Comparison of ENCODE assay signal across 16 cellular contexts in genomic region chr17:43383372-43383771, GRCh38. TPM values are rescaled to one million over a fixed set of nuclear protein-coding genes. Genes with fewer than 3 reads are reported as not detected.
DNase-seq lines count a peak whose midpoint lies in the region; ATAC-seq and TF ChIP-seq lines count a peak whose summit lies in the region.
"Had no signal": no experiment of that assay in that cellular context is flagged by ENCODE, and none has a peak within 500 bp of the region (broad histone marks: within the 10 kb centered on the region; RNA-seq: fewer than 3 reads in every experiment).

No MANE protein-coding gene starts in this region.

- ATAC-seq in T-helper 17 cell (no peak), left ventricle myocardium superior (no peak)
- no peak for ATAC-seq in stimulated activated naive B cell treated with anti-CD40 and anti-IgM and Interleukin-4, amounts not matched to agents 10 μg/mL and 1 μg/mL and 100 μg/mL, for 72 hours (replicated peaks)
- ATAC-seq in stimulated activated naive CD8-positive, alpha-beta T cell treated with anti-CD3 and anti-CD28 coated beads, Interleukin-15, Interleukin-2, amounts not matched to agents 100 U/mL and 50 U/mL, for 24 hours = no peak
- ATAC-seq: GM23338 had no signal

- no peak overlapping the region for H3K27ac ChIP-seq in HEK293 (ENCODE audit: extremely low read depth, low read depth, low read length)
- H3K27ac ChIP-seq in neural cell (ENCODE audit: low read length) = peak overlapping the region; percentile 8
- H3K27ac ChIP-seq: BLaER1 treated with 17β-estradiol and CSF1 and Interleukin-3, amounts not matched to agents 10 nM and 100 nM; HL-60 had no signal

- H4K20me1 ChIP-seq in neural cell (ENCODE audit: insufficient read depth) = no peaks in the 10 kb centered on the region
- H4K20me1 ChIP-seq: BLaER1 treated with 17β-estradiol and CSF1 and Interleukin-3, amounts not matched to agents 10 nM and 100 nM had no signal

- H3K79me2 ChIP-seq in neural cell (replicated peaks; ENCODE audit: insufficient read depth, low read length) = no peaks in the 10 kb centered on the region

- H3K4me2 ChIP-seq in neural cell (ENCODE audit: low read length) = no peak overlapping the region
- H3K4me2 ChIP-seq: BLaER1 treated with 17β-estradiol and CSF1 and Interleukin-3, amounts not matched to agents 10 nM and 100 nM; GM23338 had no signal

- DNase-seq in T-helper 17 cell (no peak), NCI-H226 (no peak), left ventricle myocardium superior (no peak)
- no peak for DNase-seq in stimulated activated naive B cell treated with anti-CD40 and anti-IgM and Interleukin-4, amounts not matched to agents 10 μg/mL and 1 μg/mL and 100 μg/mL, for 72 hours
- DNase-seq in stimulated activated naive CD8-positive, alpha-beta T cell treated with anti-CD3 and anti-CD28 coated beads, Interleukin-15, Interleukin-2, amounts not matched to agents 100 U/mL and 50 U/mL, for 24 hours = no peak
- DNase-seq: Caco-2; CD4-positive, CD25-positive, alpha-beta regulatory T cell; HCEC 1CT; HFFc6; IMR-90 had no signal

- intact Hi-C loops in left ventricle myocardium superior (cut with micrococcal nuclease) = no loop called here

- H3K27me3 ChIP-seq in neural cell (ENCODE audit: insufficient read depth, low read depth, low read length) = no peaks in the 10 kb centered on the region
- H3K27me3 ChIP-seq: BLaER1 treated with 17β-estradiol and CSF1 and Interleukin-3, amounts not matched to agents 10 nM and 100 nM had no signal

- no peak overlapping the region for H3K9ac ChIP-seq in neural cell (ENCODE audit: low read length)

- no peaks in the 10 kb centered on the region for H3K27me3 Mint-ChIP-seq in T-helper 17 cell
- no peaks in the 10 kb centered on the region for H3K27me3 Mint-ChIP-seq in stimulated activated naive B cell treated with anti-CD40 and anti-IgM and Interleukin-4, amounts not matched to agents 10 μg/mL and 1 μg/mL and 100 μg/mL, for 72 hours
- H3K27me3 Mint-ChIP-seq: B cell had no signal

- H3K4me1 ChIP-seq in HEK293 (ENCODE audit: control insufficient read depth, insufficient read depth, low read length) = no peaks in the 10 kb centered on the region

- TF ChIP-seq RAD21 in neural cell (conservative IDR thresholded peaks at IDR 0.05) = no peak

- H3K9me3 Mint-ChIP-seq in stimulated activated naive B cell treated with anti-CD40 and anti-IgM and Interleukin-4, amounts not matched to agents 10 μg/mL and 1 μg/mL and 100 μg/mL, for 72 hours = peaks cover 10% of the 10 kb centered on the region in 2 donors

- H2AFZ ChIP-seq in neural cell (ENCODE audit: low read depth, low read length) = no peak overlapping the region
- H2AFZ ChIP-seq: GM23338 had no signal

- no peak for TF ChIP-seq CTCF in HEK293 (tag by site-specific recombination; IDR thresholded peaks at IDR 0.05)
- no peak for TF ChIP-seq CTCF in neural cell (IDR thresholded peaks at IDR 0.05; ENCODE audit: poor library complexity, severe bottlenecking)

- no peak overlapping the region for H3K4me3 ChIP-seq in HEK293 (ENCODE audit: low read depth, low read length)
- no peak overlapping the region for H3K4me3 ChIP-seq in neural cell (ENCODE audit: low read length)
- H3K4me3 ChIP-seq: BLaER1 treated with 17β-estradiol and CSF1 and Interleukin-3, amounts not matched to agents 10 nM and 100 nM; GM23338 had no signal

- H3F3A ChIP-seq in neural cell (ENCODE audit: insufficient read depth, low read length, poor library complexity, severe bottlenecking) = no peaks in the 10 kb centered on the region

- H3K36me3 Mint-ChIP-seq in T-helper 17 cell (ENCODE audit: low read depth) = peaks cover 2% of the 10 kb centered on the region
- peaks cover 5 to 25% of the 10 kb centered on the region in 2 donors for H3K36me3 Mint-ChIP-seq in stimulated activated naive B cell treated with anti-CD40 and anti-IgM and Interleukin-4, amounts not matched to agents 10 μg/mL and 1 μg/mL and 100 μg/mL, for 72 hours
- H3K36me3 Mint-ChIP-seq: CD4-positive, CD25-positive, alpha-beta regulatory T cell had no signal

- TF ChIP-seq EP300 in neural cell (conservative IDR thresholded peaks at IDR 0.05; ENCODE audit: poor library complexity, severe bottlenecking) = no peak

- POLR2A ChIA-PET in HEK293 (lab: Yijun Ruan, JAX) = interaction anchor here (1.6 kb wide), 1 partner anchor 15 kb away, joined by 7 read pairs; no protein-coding TSS in a partner anchor

- peak overlapping the region; percentile 45 for H3K4me3 Mint-ChIP-seq in T-helper 17 cell
- no peak overlapping the region for H3K4me3 Mint-ChIP-seq in stimulated activated naive B cell treated with anti-CD40 and anti-IgM and Interleukin-4, amounts not matched to agents 10 μg/mL and 1 μg/mL and 100 μg/mL, for 72 hours
- H3K4me3 Mint-ChIP-seq: B cell, GM23338, HFFc6 had no signal

- H3K9me2 ChIP-seq in neural cell (ENCODE audit: insufficient read depth, low read length) = no peaks in the 10 kb centered on the region

- peaks cover 20% of the 10 kb centered on the region for H3K4me1 Mint-ChIP-seq in T-helper 17 cell
- peaks cover 19 to 23% of the 10 kb centered on the region in 2 donors for H3K4me1 Mint-ChIP-seq in stimulated activated naive B cell treated with anti-CD40 and anti-IgM and Interleukin-4, amounts not matched to agents 10 μg/mL and 1 μg/mL and 100 μg/mL, for 72 hours
- H3K4me1 Mint-ChIP-seq: GM23338 had no signal

- H3K9me3 ChIP-seq in HEK293 (ENCODE audit: control insufficient read depth, insufficient read depth, low read depth, low read length) = no peaks in the 10 kb centered on the region
- H3K9me3 ChIP-seq in T-helper 17 cell (ENCODE audit: control insufficient read depth, low read length, poor library complexity, severe bottlenecking) = no peaks in the 10 kb centered on the region
- H3K9me3 ChIP-seq in neural cell (ENCODE audit: low read length) = no peaks in the 10 kb centered on the region

- no peak overlapping the region for H3K27ac Mint-ChIP-seq in T-helper 17 cell
- H3K27ac Mint-ChIP-seq in stimulated activated naive B cell treated with anti-CD40 and anti-IgM and Interleukin-4, amounts not matched to agents 10 μg/mL and 1 μg/mL and 100 μg/mL, for 72 hours = peak overlapping the region; percentile 68
- H3K27ac Mint-ChIP-seq: B cell; CD4-positive, CD25-positive, alpha-beta regulatory T cell; GM23338; HFFc6 had no signal

- CTCF ChIA-PET in HEK293 (lab: Yijun Ruan, JAX) = no interaction called here

- H3K36me3 ChIP-seq in HEK293 (ENCODE audit: control insufficient read depth in 2 of 2, insufficient read depth in 1 of 2, low read length in 2 of 2) (no peaks in the 10 kb centered on the region), neural cell (ENCODE audit: insufficient read depth, low read length) (no peaks in the 10 kb centered on the region)

TF ChIP-seq in HEK293, 187 proteins besides CTCF, POLR2A, EP300 and RAD21:
- TF ChIP-seq ZNF169 (tag by site-specific recombination; IDR thresholded peaks at IDR 0.05) = no peak
- peak; percentile 52 for TF ChIP-seq ZNF366 (tag by site-specific recombination; conservative IDR thresholded peaks at IDR 0.05)
- TF ChIP-seq ZNF596 (tag by site-specific recombination; IDR thresholded peaks at IDR 0.05) = peak; percentile 93
- 0 out of 2 replicates have a peak, but pooled peaks have one; percentile 10 for TF ChIP-seq PRDM1 (tag by site-specific recombination; IDR thresholded peaks at IDR 0.05)
- no peak for TF ChIP-seq ZNF174 (tag by site-specific recombination; IDR thresholded peaks at IDR 0.05)

TF ChIP-seq in neural cell, 6 proteins besides CTCF, POLR2A, EP300 and RAD21:
- TF ChIP-seq MXI1 (conservative IDR thresholded peaks at IDR 0.05; ENCODE audit: poor library complexity, severe bottlenecking) (no peak), EZH2 (IDR thresholded peaks at IDR 0.05; ENCODE audit: borderline replicate concordance, insufficient read depth, low read length, poor library complexity, severe bottlenecking) (no peak), SMC3 (conservative IDR thresholded peaks at IDR 0.05; ENCODE audit: poor library complexity) (no peak), TAF1 (IDR thresholded peaks at IDR 0.05; ENCODE audit: low read depth) (no peak)
TF ChIP-seq in neural cell: peak in this region for 0.

RNA-seq across cellular contexts. Expression of gene ARL4D, which starts 15.4 kb away (rescaled TPM):
- total RNA-seq in T-helper 17 cell = 1 to 10 TPM; 1.1 to 2.0 TPM
- 10.6 and 17.0 TPM in 2 replicates for polyA plus RNA-seq in neural cell
- 12.4 and 15.5 TPM in 2 replicates for polyA minus RNA-seq in neural cell
- total RNA-seq in left ventricle myocardium superior = 6.7 TPM
